Comparison of ENCODE assay signal across 1 cellular context in genomic region chr5:177462021-177462670, GRCh38.
TF ChIP-seq lines count a peak whose summit lies in the region.

No MANE protein-coding gene starts in this region.

TF ChIP-seq in H1, 55 proteins besides CTCF, POLR2A, EP300 and RAD21:
- no peak for TF ChIP-seq RXRA (IDR thresholded peaks at IDR 0.05; ENCODE audit: insufficient read depth, low read depth, low read length)
- TF ChIP-seq CREB1 (IDR thresholded peaks at IDR 0.05) = no peak
- TF ChIP-seq KDM4A (IDR thresholded peaks at IDR 0.05; ENCODE audit: low read depth, low read length, severe bottlenecking) = no peak
- peak; percentile 67; the same call in 1 of the 2 replicates for TF ChIP-seq POLR2AphosphoS5 (IDR thresholded peaks at IDR 0.05; ENCODE audit: low read depth, low read length)
- no peak for TF ChIP-seq SUZ12 (IDR thresholded peaks at IDR 0.05; ENCODE audit: low read length)
- TF ChIP-seq GABPA (IDR thresholded peaks at IDR 0.05; ENCODE audit: borderline replicate concordance, insufficient read depth, low read length) = no peak
- no peak for TF ChIP-seq SP2 (IDR thresholded peaks at IDR 0.05; ENCODE audit: low read length)
